In the genomic region with DNA sequence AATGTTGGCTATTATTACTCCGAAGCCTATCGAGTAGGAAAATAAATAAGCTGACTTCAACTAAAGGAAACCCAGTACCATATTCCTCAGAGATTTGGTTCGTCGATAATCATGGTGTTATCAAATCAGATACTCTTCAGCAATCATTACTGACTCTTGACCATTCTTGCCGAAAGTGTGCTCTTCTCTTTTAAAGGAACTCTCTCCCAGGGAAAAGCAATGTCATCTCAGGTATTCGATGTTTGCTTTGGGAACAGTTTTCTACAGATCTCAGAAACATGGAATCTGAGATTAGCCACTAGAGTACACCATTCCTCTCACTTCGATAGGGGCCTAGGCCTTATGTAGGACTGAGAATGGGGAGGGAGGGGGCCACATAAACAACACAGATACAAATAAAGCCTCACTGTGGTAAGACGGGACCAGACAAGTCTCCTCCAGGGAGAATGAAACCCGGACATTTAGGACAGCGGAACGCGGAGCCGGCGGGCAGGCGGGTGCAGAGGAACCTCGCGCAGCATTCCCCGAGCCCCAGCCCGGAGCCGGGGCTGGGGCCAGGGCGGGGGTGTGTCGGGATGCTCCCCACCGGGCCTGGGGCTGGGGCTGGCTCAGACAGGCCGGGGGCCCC, we compare ENCODE assay signal across 8 cellular contexts. TPM values are rescaled to one million over a fixed set of nuclear protein-coding genes. Genes with fewer than 3 reads are reported as not detected.
DNase-seq lines count a peak whose midpoint lies in the region; ATAC-seq and TF ChIP-seq lines count a peak whose summit lies in the region.

No MANE protein-coding gene starts in this region.

- H4K20me1 ChIP-seq in PC-3 (ENCODE audit: low read length): peaks cover 20% of the 10 kb centered on the region

- intact Hi-C loops in PC-3 (cut with micrococcal nuclease): loop anchor here (5.0 kb wide), 2 partner anchors 49 to 129 kb away; a partner anchor contains a TSS
- intact Hi-C loops in colonic mucosa (cut with DNase I): loop anchor here (5.0 kb wide), 3 partner anchors 54 to 384 kb away; a partner anchor contains a TSS
- intact Hi-C loops in right lobe of liver (cut with DNase I): loop anchor here in 1 of 2 donors (10.0 kb wide), 1 partner anchor 51 kb away; a partner anchor contains a TSS

- H3K4me3 ChIP-seq in PC-3 (ENCODE audit: low read length) (peak overlapping the region; percentile 96), colonic mucosa (peak overlapping the region; percentile 96), right lobe of liver (peak overlapping the region; percentile 78 to 88 (median 88)), thoracic aorta (peak overlapping the region; percentile 100)

- H3K27ac ChIP-seq in PC-3 (ENCODE audit: low read length): peak overlapping the region; percentile 41
- H3K27ac ChIP-seq in colonic mucosa: peak overlapping the region; percentile 98
- H3K27ac ChIP-seq in right lobe of liver: peak overlapping the region; percentile 77 to 85 (median 80)
- H3K27ac ChIP-seq in thoracic aorta: peak overlapping the region; percentile 96

- CTCF ChIA-PET in PC-3 (lab: Charles Lee): no interaction called here

- H3K4me1 ChIP-seq in PC-3 (ENCODE audit: insufficient read depth, low read length): peaks cover 34% of the 10 kb centered on the region
- H3K4me1 ChIP-seq in colonic mucosa: peaks cover 10% of the 10 kb centered on the region
- H3K4me1 ChIP-seq in right lobe of liver: peaks cover 0 to 14% (median 6%) of the 10 kb centered on the region in 4 donors
- H3K4me1 ChIP-seq in thoracic aorta (ENCODE audit: control insufficient read depth in 1 of 2, low read depth in 2 of 2): peaks cover 39 to 40% of the 10 kb centered on the region in 2 donors

- peaks cover 5% of the 10 kb centered on the region for H3K9me3 Mint-ChIP-seq in stimulated activated naive CD8-positive, alpha-beta T cell treated with anti-CD3 and anti-CD28 coated beads, Interleukin-15, Interleukin-2, amounts not matched to agents 100 ng/mL and 50 ng/mL, for 24 hours

- H3F3A ChIP-seq in PC-3 (ENCODE audit: low read length, unreplicated experiment): no peaks in the 10 kb centered on the region

- peak overlapping the region; percentile 81 for H3K9ac ChIP-seq in PC-3 (ENCODE audit: low read length)
- H3K9ac ChIP-seq in colonic mucosa (ENCODE audit: low read depth in 2 of 2, low read length in 2 of 2): peak overlapping the region; percentile 77 to 85

- WGBS in right lobe of liver (ENCODE audit: insufficient coverage, low coverage, low lambda C conversion rate, missing lambda C conversion rate): 4% methylated on average over 12 of the region's 24 CpGs

- peak overlapping the region; percentile 80 for H3K4me2 ChIP-seq in PC-3 (ENCODE audit: low read length)

- TF ChIP-seq POLR2A in right lobe of liver (IDR thresholded peaks at IDR 0.05): no peak

- peak overlapping the region; percentile 97 for H3K27ac Mint-ChIP-seq in stimulated activated naive CD8-positive, alpha-beta T cell treated with anti-CD3 and anti-CD28 coated beads, Interleukin-15, Interleukin-2, amounts not matched to agents 100 ng/mL and 50 ng/mL, for 24 hours

- peaks cover 62% of the 10 kb centered on the region for H3K36me3 Mint-ChIP-seq in stimulated activated naive CD8-positive, alpha-beta T cell treated with anti-CD3 and anti-CD28 coated beads, Interleukin-15, Interleukin-2, amounts not matched to agents 100 ng/mL and 50 ng/mL, for 24 hours (ENCODE audit: low read depth)

- POLR2A ChIA-PET in PC-3 (lab: Charles Lee; ENCODE audit: unreplicated experiment): interaction anchor here (0.7 kb wide), 2 partner anchors 19 to 535 kb away, joined by 3 to 5 read pairs; no protein-coding TSS in a partner anchor

- H3K4me3 Mint-ChIP-seq in stimulated activated naive CD8-positive, alpha-beta T cell treated with anti-CD3 and anti-CD28 coated beads, Interleukin-15, Interleukin-2, amounts not matched to agents 100 ng/mL and 50 ng/mL, for 24 hours: peak overlapping the region; percentile 99

- H3K27me3 Mint-ChIP-seq in stimulated activated naive CD8-positive, alpha-beta T cell treated with anti-CD3 and anti-CD28 coated beads, Interleukin-15, Interleukin-2, amounts not matched to agents 100 ng/mL and 50 ng/mL, for 24 hours: no peaks in the 10 kb centered on the region

- peak overlapping the region; percentile 77 for H2AFZ ChIP-seq in PC-3 (ENCODE audit: low read length)

- TF ChIP-seq CTCF in PC-3 (conservative IDR thresholded peaks at IDR 0.05; ENCODE audit: low read depth, low read length) (no peak), colonic mucosa (IDR thresholded peaks at IDR 0.05) (no peak), right lobe of liver (IDR thresholded peaks at IDR 0.05) (no peak), thoracic aorta (IDR thresholded peaks at IDR 0.05) (no peak)

- no peak for DNase-seq in stimulated activated naive CD8-positive, alpha-beta T cell treated with anti-CD3 and anti-CD28 coated beads, Interleukin-15, Interleukin-2, amounts not matched to agents 100 U/mL and 50 U/mL, for 24 hours
- DNase-seq in PC-3: peak; percentile 15
- peak; percentile 42 for DNase-seq in colonic mucosa
- DNase-seq in right lobe of liver: no peak
- DNase-seq in thoracic aorta (ENCODE audit: low spot score): no peak

- H3K27me3 ChIP-seq in PC-3 (ENCODE audit: low read length): no peaks in the 10 kb centered on the region
- H3K27me3 ChIP-seq in colonic mucosa: no peaks in the 10 kb centered on the region
- no peaks in the 10 kb centered on the region for H3K27me3 ChIP-seq in right lobe of liver
- no peaks in the 10 kb centered on the region for H3K27me3 ChIP-seq in thoracic aorta (replicated peaks; ENCODE audit: insufficient read depth)

- H3K4me1 Mint-ChIP-seq in stimulated activated naive CD8-positive, alpha-beta T cell treated with anti-CD3 and anti-CD28 coated beads, Interleukin-15, Interleukin-2, amounts not matched to agents 100 ng/mL and 50 ng/mL, for 24 hours (ENCODE audit: low read depth): peaks cover 59% of the 10 kb centered on the region

- H3K9me3 ChIP-seq in PC-3 (ENCODE audit: low read length): no peaks in the 10 kb centered on the region
- no peaks in the 10 kb centered on the region for H3K9me3 ChIP-seq in colonic mucosa
- H3K9me3 ChIP-seq in right lobe of liver: no peaks in the 10 kb centered on the region
- no peaks in the 10 kb centered on the region for H3K9me3 ChIP-seq in thoracic aorta

- no peaks in the 10 kb centered on the region for H3K9me2 ChIP-seq in PC-3 (replicated peaks; ENCODE audit: low read length)

- no TSS peak for BruUV-seq in PC-3 (replicated peaks; lab: Mats Ljungman, UMichigan)

- no peak for ATAC-seq in stimulated activated naive CD8-positive, alpha-beta T cell treated with anti-CD3 and anti-CD28 coated beads, Interleukin-15, Interleukin-2, amounts not matched to agents 100 U/mL and 50 U/mL, for 24 hours
- ATAC-seq in HG02870 (IDR thresholded peaks at IDR 0.05; ENCODE audit: unreplicated experiment): peak; percentile 1
- peak; percentile 9 for ATAC-seq in PC-3
- ATAC-seq in right lobe of liver: peak; percentile 0 to 5 (median 2)
- ATAC-seq in thoracic aorta (ENCODE audit: insufficient number of reproducible peaks, low FRiP score, low read depth): no peak
- ATAC-seq in HG02571 (IDR thresholded peaks at IDR 0.05; ENCODE audit: unreplicated experiment): no peak

- H3K36me3 ChIP-seq in PC-3 (ENCODE audit: low read depth, low read length): peaks cover 12% of the 10 kb centered on the region
- H3K36me3 ChIP-seq in colonic mucosa: no peaks in the 10 kb centered on the region
- no peaks in the 10 kb centered on the region for H3K36me3 ChIP-seq in right lobe of liver
- H3K36me3 ChIP-seq in thoracic aorta: no peaks in the 10 kb centered on the region

- H3K79me2 ChIP-seq in PC-3 (ENCODE audit: low read length): peaks cover 80% of the 10 kb centered on the region

RNA-seq across cellular contexts. Expression of a gene that starts 0.6 kb away (rescaled TPM):
- total RNA-seq in PC-3 (2014; rRNA removed) (8.8 and 18.9 TPM in 2 replicates), colonic mucosa (10 to 100 TPM; 41.9 to 57.2 TPM), right lobe of liver (10 to 100 TPM; 12.2 to 16.6 (median 16.1) TPM), thoracic aorta (10 to 100 TPM; 32.6 to 58.2 TPM)

RNA-seq across cellular contexts. Expression of a gene that starts 4.2 kb away (rescaled TPM):
- total RNA-seq in PC-3 (2014; rRNA removed) (384 and 433 TPM in 2 replicates), colonic mucosa (100 to 1,000 TPM; 227 to 564 TPM), right lobe of liver (100 to 1,000 TPM in 1 of 6 experiments, 10 to 100 TPM in 5; 28.8 to 122 (median 42.9) TPM), thoracic aorta (100 to 1,000 TPM in 1 of 2 donors, 10 to 100 TPM in 1; 65.3 to 115 TPM)

RNA-seq across cellular contexts. Expression of a gene that starts 51.6 kb away (rescaled TPM):
- total RNA-seq in PC-3 (2014; rRNA removed): 13.5 and 14.0 TPM in 2 replicates
- 10 to 100 TPM; 45.6 to 67.2 TPM for total RNA-seq in colonic mucosa
- 10 to 100 TPM; 14.7 to 24.6 (median 18.9) TPM for total RNA-seq in right lobe of liver
- total RNA-seq in thoracic aorta: 10 to 100 TPM; 28.4 to 29.5 TPM

Comparison
In these comparisons a context has a peak if more than half of its experiments do, and no peak if none do; other contexts are left out.
1. ATAC-seq: peak in HG02870 (single experiment), PC-3 (single experiment) and right lobe of liver (4 of 4); none in stimulated activated naive CD8-positive, alpha-beta T cell treated with anti-CD3 and anti-CD28 coated beads, Interleukin-15, Interleukin-2, amounts not matched to agents 100 U/mL and 50 U/mL, for 24 hours (single experiment), thoracic aorta (single experiment) and HG02571 (single experiment).
2. DNase-seq: peak in PC-3 (single experiment) and colonic mucosa (single experiment); none in stimulated activated naive CD8-positive, alpha-beta T cell treated with anti-CD3 and anti-CD28 coated beads, Interleukin-15, Interleukin-2, amounts not matched to agents 100 U/mL and 50 U/mL, for 24 hours (single experiment), right lobe of liver (0 of 3) and thoracic aorta (single experiment).
3. H3K27ac ChIP-seq: peak in every context shown above with its lines; median percentile 98 in colonic mucosa; 96 in thoracic aorta; 80 in right lobe of liver; 41 in PC-3.
4. Peak in every context shown above with its lines, with median percentiles within 50 percentile points of each other: H3K4me3 ChIP-seq.